Comparison of ENCODE assay signal across 8 cellular contexts in the genomic region with DNA sequence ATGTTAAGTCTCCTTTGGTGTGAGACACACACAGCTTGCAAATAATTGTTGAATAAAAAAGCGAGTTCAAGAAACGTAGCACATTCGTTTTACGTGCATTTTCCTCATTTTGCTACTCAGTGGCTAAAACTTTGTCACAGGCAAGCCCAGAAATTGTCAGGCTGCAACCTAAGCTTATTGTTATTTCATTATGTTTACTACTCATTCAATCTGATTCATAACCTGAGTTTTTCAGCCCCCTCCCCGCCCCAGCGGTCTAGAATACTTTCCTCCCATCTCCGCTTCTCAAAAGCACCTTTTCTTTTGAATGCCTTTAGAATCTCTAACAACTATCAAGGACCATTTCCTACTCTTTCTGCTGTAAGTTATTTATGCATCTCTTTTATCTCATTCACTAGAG. TPM values are rescaled to one million over a fixed set of nuclear protein-coding genes. Genes with fewer than 3 reads are reported as not detected.
A peak's percentile ranks its signal among the peaks of the same experiment; 100 is the strongest.
DNase-seq lines count a peak whose midpoint lies in the region; TF ChIP-seq lines count a peak whose summit lies in the region.

No MANE protein-coding gene starts in this region.

- DNase-seq in right atrium auricular region (ENCODE audit: low spot score) (no peak), cardiac septum (ENCODE audit: low spot score) (no peak), brain microvascular endothelial cell (no peak), vagina (ENCODE audit: extremely low spot score in 2 of 2) (no peak), globus pallidus (ENCODE audit: low spot score) (no peak), NCI-H2107 treated with DMSO at 0.1 percent for 48 hours (lab: John Stamatoyannopoulos, UW; ENCODE audit: unreplicated experiment) (no peak), GM19238 (ENCODE audit: insufficient read length, low spot score) (no peak)

- 46 to 52% methylated on average over 7 of the region's 7 CpGs for WGBS in mesodermal cell (ENCODE audit: insufficient coverage in 2 of 2), 2 experiments

- in situ Hi-C loops in brain microvascular endothelial cell (cut with HindIII; ENCODE audit: low pct_ligation_motif_present, low sequenced_read_pairs): no loop called here

- H3K9me3 ChIP-seq in right atrium auricular region (no peaks in the 10 kb centered on the region), mesodermal cell (ENCODE audit: control insufficient read depth, low read length) (no peaks in the 10 kb centered on the region), vagina (no peaks in the 10 kb centered on the region)

- H3K27me3 ChIP-seq in right atrium auricular region (no peaks in the 10 kb centered on the region), brain microvascular endothelial cell (replicated peaks) (no peaks in the 10 kb centered on the region), vagina (no peaks in the 10 kb centered on the region)

- H3K27ac ChIP-seq in right atrium auricular region (peak overlapping the region; percentile 91 to 93), brain microvascular endothelial cell (peak overlapping the region; percentile 93), mesodermal cell (ENCODE audit: low read depth, low read length, severe bottlenecking) (no peak overlapping the region), vagina (peak overlapping the region; percentile 88)

- H3K4me1 ChIP-seq in right atrium auricular region: peaks cover 0 to 51% of the 10 kb centered on the region in 2 donors
- H3K4me1 ChIP-seq in mesodermal cell (ENCODE audit: control insufficient read depth, insufficient read depth, low read length, poor library complexity, severe bottlenecking): peaks cover 4% of the 10 kb centered on the region
- H3K4me1 ChIP-seq in vagina: peaks cover 54% of the 10 kb centered on the region

- no peak for TF ChIP-seq POLR2A in vagina (IDR thresholded peaks at IDR 0.05)

- intact Hi-C loops in cardiac septum (cut with DNase I): no loop called here
- intact Hi-C loops in vagina (cut with DNase I): no loop called here

- H3K4me3 ChIP-seq in right atrium auricular region (peak overlapping the region; percentile 68 to 78), brain microvascular endothelial cell (ENCODE audit: low read depth, low read length) (peak overlapping the region; percentile 91), mesodermal cell (ENCODE audit: extremely low read depth, insufficient read depth, low read length, poor library complexity, severe bottlenecking) (peak overlapping the region; percentile 97), vagina (peak overlapping the region; percentile 73 to 77)

- no peaks in the 10 kb centered on the region for H3K36me3 ChIP-seq in right atrium auricular region
- no peaks in the 10 kb centered on the region for H3K36me3 ChIP-seq in brain microvascular endothelial cell (replicated peaks)
- H3K36me3 ChIP-seq in mesodermal cell (ENCODE audit: control insufficient read depth, insufficient read depth, low read length): peaks cover 22% of the 10 kb centered on the region
- no peaks in the 10 kb centered on the region for H3K36me3 ChIP-seq in vagina

- TF ChIP-seq CTCF in right atrium auricular region (IDR thresholded peaks at IDR 0.05) (no peak), brain microvascular endothelial cell (IDR thresholded peaks at IDR 0.05; ENCODE audit: low read depth, low read length, missing control alignments) (no peak), vagina (IDR thresholded peaks at IDR 0.05) (no peak)

RNA-seq across cellular contexts. Expression of gene FAM133B, which starts 1.1 kb away (rescaled TPM):
- total RNA-seq in right atrium auricular region (10 to 100 TPM in 1 of 2 donors, 1 to 10 TPM in 1; 9.6 to 11.8 TPM), cardiac septum (11.9 TPM), vagina (22.3 TPM)
- 20.7 TPM for polyA plus RNA-seq in mesodermal cell (2013, experiment 1 of 2)
- polyA plus RNA-seq in mesodermal cell (2013, experiment 2 of 2): 22.6 TPM
